ENCODE assay signal across 23 cellular contexts in the genomic region with DNA sequence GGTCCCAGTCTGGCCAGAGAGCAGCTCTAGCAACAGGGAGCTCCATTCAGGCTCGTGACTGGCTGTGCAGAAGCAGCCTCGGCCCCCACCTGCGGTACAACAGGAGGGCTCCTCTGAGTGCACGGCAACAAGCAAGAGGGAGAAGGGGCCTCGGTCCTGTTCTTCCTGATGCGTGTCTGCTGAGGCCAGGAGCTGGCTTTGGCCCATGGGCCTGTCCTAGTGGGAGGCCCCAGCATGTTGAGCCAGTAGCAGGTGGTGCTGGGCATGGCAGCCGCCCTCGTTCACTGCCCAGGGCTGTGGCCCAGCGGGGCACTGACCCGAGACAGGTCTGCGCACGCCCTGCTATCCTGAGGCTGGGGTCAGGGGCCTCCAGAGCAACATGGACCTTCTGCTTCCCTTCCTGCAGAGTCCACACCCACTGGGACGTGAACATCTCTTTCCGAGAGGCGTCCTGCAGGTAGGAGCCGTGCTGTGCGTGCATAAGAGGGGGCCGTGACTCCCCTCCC. TPM values are rescaled to one million over a fixed set of nuclear protein-coding genes. Genes with fewer than 3 reads are reported as not detected.
"Had no signal": no experiment of that assay in that cellular context is flagged by ENCODE, and none has a peak within 500 bp of the region (broad histone marks: within the 10 kb centered on the region; RNA-seq: fewer than 3 reads in every experiment).

No MANE protein-coding gene starts in this region.

- H3K27ac ChIP-seq: coronary artery, hepatocyte, ovary, right atrium auricular region, stomach, thoracic aorta, transverse colon had no signal

- H3K9me3 ChIP-seq: ovary, right atrium auricular region, stomach, thoracic aorta, transverse colon had no signal

- H3K4me3 ChIP-seq: coronary artery, hepatocyte, ovary, right atrium auricular region, stomach, thoracic aorta, transverse colon had no signal

- H3K36me3 ChIP-seq: ovary, right atrium auricular region, stomach, thoracic aorta, transverse colon had no signal

- ATAC-seq: left cardiac atrium; left ventricle myocardium superior; naive thymus-derived CD4-positive, alpha-beta T cell had no signal

- DNase-seq: effector CD8-positive, alpha-beta T cell; foreskin melanocyte; head of caudate nucleus; kidney; left cardiac atrium; left ventricle myocardium superior; naive thymus-derived CD4-positive, alpha-beta T cell; nephron progenitor cell; ovary; small intestine; stimulated activated CD4-positive, alpha-beta T cell treated with anti-CD3 and anti-CD28 coated beads, Interleukin-12 subunit alpha, Interleukin-12 subunit beta, amount 100 ng/mL, for 4 hours; stimulated activated naive CD4-positive, alpha-beta T cell; stomach; substantia nigra; transverse colon had no signal

RNA-seq across cellular contexts. Expression of gene SAMD11, which starts 7.0 kb away (rescaled TPM):
- total RNA-seq: lung microvascular endothelial cell; mononuclear cell; naive thymus-derived CD4-positive, alpha-beta T cell had no signal

RNA-seq across cellular contexts. Expression of gene PLEKHN1, which starts 35.6 kb away (rescaled TPM):
- total RNA-seq: left ventricle myocardium superior had no signal

RNA-seq across cellular contexts. Expression of gene PERM1, which starts 51.2 kb away (rescaled TPM):
- total RNA-seq: dermis microvascular lymphatic vessel endothelial cell; hepatocyte; lung microvascular endothelial cell; mesenteric fat pad; naive thymus-derived CD4-positive, alpha-beta T cell had no signal
- polyA plus RNA-seq: naive thymus-derived CD4-positive, alpha-beta T cell had no signal
